In the genomic region with DNA sequence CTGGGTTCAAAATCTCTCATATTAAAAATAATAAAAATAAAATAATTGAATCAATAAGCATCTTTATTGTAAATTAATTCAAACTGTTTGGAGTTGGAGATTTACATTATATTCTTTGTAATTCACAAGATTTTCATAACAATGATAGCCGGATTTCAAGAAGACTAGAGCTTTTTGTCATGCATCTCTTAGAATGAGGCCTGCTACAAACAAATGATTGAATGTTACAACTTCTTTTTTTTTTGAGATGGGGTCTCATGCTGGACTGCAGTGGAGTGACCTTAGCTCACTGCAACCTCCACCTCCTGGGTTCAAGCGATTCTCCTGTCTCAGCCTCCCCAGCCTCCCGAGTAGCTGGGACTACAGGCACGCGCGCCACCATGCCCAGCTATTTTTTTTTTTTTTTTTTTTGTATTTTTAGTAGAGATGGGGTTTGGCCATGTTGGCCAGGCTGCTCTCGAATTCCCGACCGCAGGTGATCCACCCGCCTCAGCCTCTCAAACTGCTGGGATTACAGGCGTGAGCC, we compare ENCODE assay signal across 22 cellular contexts. TPM values are rescaled to one million over a fixed set of nuclear protein-coding genes. Genes with fewer than 3 reads are reported as not detected.
DNase-seq lines count a peak whose midpoint lies in the region; FAIRE-seq and TF ChIP-seq lines count a peak whose summit lies in the region.
"Had no signal": no experiment of that assay in that cellular context is flagged by ENCODE, and none has a peak within 500 bp of the region (broad histone marks: within the 10 kb centered on the region; RNA-seq: fewer than 3 reads in every experiment).

No MANE protein-coding gene starts in this region.

- no peak overlapping the region for H3K9ac ChIP-seq in HUES48 (ENCODE audit: low read depth, low read length)
- no peak overlapping the region for H3K9ac ChIP-seq in subcutaneous abdominal adipose tissue (ENCODE audit: low read length in 5 of 5)

- TF ChIP-seq CTCF in chondrocyte (IDR thresholded peaks at IDR 0.05) = no peak
- TF ChIP-seq CTCF in dorsolateral prefrontal cortex (IDR thresholded peaks at IDR 0.05 in 54 of 56, conservative IDR thresholded peaks at IDR 0.05 in 2 of 56; ENCODE audit: low read depth in 1 of 56, partially characterized antibody in 56 of 56) = no peak
- no peak for TF ChIP-seq CTCF in transverse colon (IDR thresholded peaks at IDR 0.05)

- H3K9me3 ChIP-seq in HUES48 (ENCODE audit: control insufficient read depth, insufficient read depth, low read length) (no peaks in the 10 kb centered on the region), subcutaneous abdominal adipose tissue (ENCODE audit: control insufficient read depth in 5 of 5, low read length in 5 of 5) (no peaks in the 10 kb centered on the region), transverse colon (no peaks in the 10 kb centered on the region)
- H3K9me3 ChIP-seq: MG63, SJSA1 had no signal

- in situ Hi-C loops in transverse colon (cut with MboI; ENCODE audit: low pct_ligation_motif_present in 1 of 4, low pct_unique_long_range_greater_than_20kb in 1 of 4, low sequenced_read_pairs in 3 of 4) = loop anchor here in 1 of 4 donors (25.0 kb wide), 1 partner anchor 93 kb away; no protein-coding TSS in a partner anchor

- no peaks in the 10 kb centered on the region for H3K9me3 Mint-ChIP-seq in chondrocyte (ENCODE audit: low read depth)
- H3K9me3 Mint-ChIP-seq: CD4-positive, CD25-positive, alpha-beta regulatory T cell; T-cell had no signal

- H3K36me3 ChIP-seq in HUES48 (ENCODE audit: control insufficient read depth, insufficient read depth, low read length) (peaks cover 54% of the 10 kb centered on the region), subcutaneous abdominal adipose tissue (ENCODE audit: control insufficient read depth in 5 of 5, insufficient read depth in 5 of 5, low read length in 5 of 5) (peaks cover 13 to 28% (median 18%) of the 10 kb centered on the region in 5 donors), transverse colon (peaks cover 0 to 38% (median 8%) of the 10 kb centered on the region in 4 donors)

- H3K4me3 ChIP-seq in HUES48 (ENCODE audit: low read depth, low read length) (peak overlapping the region; percentile 97; the same call in 1 of the 2 replicates), subcutaneous abdominal adipose tissue (ENCODE audit: low read depth in 1 of 5, low read length in 5 of 5) (no peak overlapping the region), dorsolateral prefrontal cortex (no peak overlapping the region), transverse colon (no peak overlapping the region)
- H3K4me3 ChIP-seq: MG63, SJSA1 had no signal

- WGBS in transverse colon (ENCODE audit: low coverage in 1 of 2), 2 donors = 81 to 93% methylated on average over 8 to 11 of the region's 11 CpGs

- peaks cover 35% of the 10 kb centered on the region for H3K4me1 ChIP-seq in HUES48 (ENCODE audit: control insufficient read depth, insufficient read depth, low read length)
- H3K4me1 ChIP-seq in subcutaneous abdominal adipose tissue (ENCODE audit: control insufficient read depth in 5 of 5, insufficient read depth in 5 of 5, low read length in 5 of 5) = peaks cover 0 to 40% (median 31%) of the 10 kb centered on the region in 5 donors
- H3K4me1 ChIP-seq in transverse colon = peaks cover 12 to 39% (median 22%) of the 10 kb centered on the region in 4 donors

- peak; percentile 34 for FAIRE-seq in G401.6 (lab: Jason Lieb, UNC)
- FAIRE-seq: GM12891 had no signal

- H3K36me3 Mint-ChIP-seq in chondrocyte (ENCODE audit: low read depth) = peaks cover 6% of the 10 kb centered on the region

- H3K27me3 Mint-ChIP-seq in chondrocyte (ENCODE audit: low read depth) = no peaks in the 10 kb centered on the region
- H3K27me3 Mint-ChIP-seq: CD4-positive, CD25-positive, alpha-beta regulatory T cell; T-cell had no signal

- H3K4me3 Mint-ChIP-seq in chondrocyte (ENCODE audit: unreplicated experiment) = no peak overlapping the region
- H3K4me3 Mint-ChIP-seq: T-cell had no signal

- peaks cover 34% of the 10 kb centered on the region for H3K4me1 Mint-ChIP-seq in chondrocyte (ENCODE audit: low read depth)

- H3K27me3 ChIP-seq in HUES48 (ENCODE audit: control insufficient read depth, insufficient read depth, low read length) (no peaks in the 10 kb centered on the region), subcutaneous abdominal adipose tissue (ENCODE audit: control insufficient read depth in 5 of 5, insufficient read depth in 4 of 5, low read length in 5 of 5) (no peaks in the 10 kb centered on the region), dorsolateral prefrontal cortex (no peaks in the 10 kb centered on the region), transverse colon (no peaks in the 10 kb centered on the region)
- H3K27me3 ChIP-seq: MG63, SJSA1 had no signal

- peak overlapping the region; percentile 84 for H3K27ac ChIP-seq in HUES48 (ENCODE audit: low read depth, low read length)
- H3K27ac ChIP-seq in subcutaneous abdominal adipose tissue (ENCODE audit: low read depth, low read length) = peak overlapping the region; percentile 46
- no peak overlapping the region for H3K27ac ChIP-seq in dorsolateral prefrontal cortex
- no peak overlapping the region for H3K27ac ChIP-seq in transverse colon
- H3K27ac ChIP-seq: HL-60, PC-9, SJSA1 had no signal

- no peak for TF ChIP-seq POLR2A in transverse colon (IDR thresholded peaks at IDR 0.05)

- DNase-seq in chondrocyte (ENCODE audit: low spot score) (no peak), dorsolateral prefrontal cortex (no peak), transverse colon (no peak), AG08395 (ENCODE audit: low spot score) (no peak)
- DNase-seq: ACHN; CD4-positive, CD25-positive, alpha-beta regulatory T cell; DMS153; GDM1; KBM-7; MG63; NCI-H2029; NCI-H446 treated with DMSO at 0.1 percent for 48 hours; NCI-H526; PC-9; Right ventricle myocardium superior; T-cell had no signal

- intact Hi-C loops in dorsolateral prefrontal cortex (cut with DNase I) (loop anchor here (5.0 to 10.0 kb wide), 3 partner anchors 245 to 705 kb away; no protein-coding TSS in a partner anchor), transverse colon (cut with DNase I; ENCODE audit: low total_unique reads) (no loop called here)

- peak overlapping the region; percentile 36 for H3K27ac Mint-ChIP-seq in chondrocyte (ENCODE audit: unreplicated experiment)
- H3K27ac Mint-ChIP-seq: CD4-positive, CD25-positive, alpha-beta regulatory T cell; T-cell had no signal

- TF ChIP-seq EP300 in transverse colon (IDR thresholded peaks at IDR 0.05; ENCODE audit: low read depth) = no peak

RNA-seq across cellular contexts. Expression of a gene that starts 3.5 kb away (rescaled TPM):
- total RNA-seq in chondrocyte (53.9 to 71.7 TPM (median 70.4 TPM) in 3 replicates), dorsolateral prefrontal cortex (100 to 1,000 TPM in 31 of 120 experiments, 10 to 100 TPM in 89; 60.6 to 122 (median 90.8) TPM), transverse colon (100 to 1,000 TPM in 3 of 4 donors, 10 to 100 TPM in 1; 91.9 to 447 (median 143) TPM)

RNA-seq across cellular contexts. Expression of a gene that starts 57.5 kb away (rescaled TPM):
- 25.8 to 31.1 TPM (median 27.1 TPM) in 3 replicates for total RNA-seq in chondrocyte
- total RNA-seq in dorsolateral prefrontal cortex = 10 to 100 TPM; 46.8 to 85.1 (median 63.3) TPM
- 10 to 100 TPM; 16.1 to 93.1 (median 25.3) TPM for total RNA-seq in transverse colon

Comparison
In these comparisons a context has a peak if more than half of its experiments do, and no peak if none do; other contexts are left out.
1. H3K27ac ChIP-seq: peak in HUES48 (single experiment) and subcutaneous abdominal adipose tissue (single experiment); none in dorsolateral prefrontal cortex (0 of 59) and transverse colon (0 of 4).